Comparison of ENCODE assay signal across 15 cellular contexts in the genomic region with DNA sequence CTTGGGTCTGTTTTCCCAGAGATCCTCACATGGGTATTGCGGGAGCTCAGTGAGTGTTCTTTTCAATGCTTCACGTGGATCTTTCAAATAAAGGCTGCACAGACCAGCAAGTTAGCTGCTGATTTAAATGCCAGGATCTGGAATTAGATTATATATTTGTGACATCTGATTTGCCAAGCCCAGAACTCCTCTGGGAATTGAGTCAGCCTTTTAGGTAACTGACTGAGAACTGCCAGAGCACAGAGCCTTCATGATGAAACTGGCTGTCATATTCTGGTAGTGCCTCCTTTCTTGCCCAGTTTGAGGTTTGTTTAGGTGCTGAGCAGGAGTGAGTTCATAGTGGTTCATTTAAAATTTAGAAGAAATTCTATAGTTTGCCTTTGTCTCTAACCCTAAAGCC. TPM values are rescaled to one million over a fixed set of nuclear protein-coding genes. Genes with fewer than 3 reads are reported as not detected.
A peak's percentile ranks its signal among the peaks of the same experiment; 100 is the strongest.
DNase-seq lines count a peak whose midpoint lies in the region; ATAC-seq and TF ChIP-seq lines count a peak whose summit lies in the region.
"Had no signal": no experiment of that assay in that cellular context is flagged by ENCODE, and none has a peak within 500 bp of the region (broad histone marks: within the 10 kb centered on the region; RNA-seq: fewer than 3 reads in every experiment).

No MANE protein-coding gene starts in this region.

- H3K36me3 Mint-ChIP-seq in stimulated activated naive CD8-positive, alpha-beta T cell treated with anti-CD3 and anti-CD28 coated beads, Interleukin-15, Interleukin-2, amounts not matched to agents 100 ng/mL and 50 ng/mL, for 24 hours (ENCODE audit: low read depth) = peaks cover 87% of the 10 kb centered on the region
- H3K36me3 Mint-ChIP-seq in activated B cell treated with CpG ODN at 0.5 μM for 24 hours (ENCODE audit: low read depth) = peaks cover 88% of the 10 kb centered on the region

- H3K4me1 Mint-ChIP-seq in stimulated activated naive CD8-positive, alpha-beta T cell treated with anti-CD3 and anti-CD28 coated beads, Interleukin-15, Interleukin-2, amounts not matched to agents 100 ng/mL and 50 ng/mL, for 24 hours (ENCODE audit: low read depth) = peaks cover 73% of the 10 kb centered on the region
- peaks cover 72% of the 10 kb centered on the region for H3K4me1 Mint-ChIP-seq in activated B cell treated with CpG ODN at 0.5 μM for 24 hours

- no peaks in the 10 kb centered on the region for H3K9me3 Mint-ChIP-seq in stimulated activated naive CD8-positive, alpha-beta T cell treated with anti-CD3 and anti-CD28 coated beads, Interleukin-15, Interleukin-2, amounts not matched to agents 100 ng/mL and 50 ng/mL, for 24 hours
- H3K9me3 Mint-ChIP-seq in activated B cell treated with CpG ODN at 0.5 μM for 24 hours = no peaks in the 10 kb centered on the region

- no peak for DNase-seq in stimulated activated naive CD8-positive, alpha-beta T cell treated with anti-CD3 and anti-CD28 coated beads, Interleukin-15, Interleukin-2, amounts not matched to agents 100 U/mL and 50 U/mL, for 24 hours
- no peak for DNase-seq in activated B cell treated with CpG ODN at 0.5 μM for 24 hours
- peak; percentile 83 for DNase-seq in fibroblast of the aortic adventitia (ENCODE audit: low read depth)
- no peak for DNase-seq in GF-D8 (lab: John Stamatoyannopoulos, UW)
- DNase-seq in NCI-H146 treated with DMSO at 0.1 percent for 48 hours (lab: John Stamatoyannopoulos, UW; ENCODE audit: unreplicated experiment) = no peak
- DNase-seq: activated T-cell treated with anti-CD3 and anti-CD28 coated beads, Interleukin-2, amount 50 U/mL, for 4 hours; AML-193; effector CD8-positive, alpha-beta T cell; NCI-H1105; NCI-H2227 treated with DMSO at 0.1 percent for 48 hours; OCI-M1 had no signal

- H3K27me3 Mint-ChIP-seq in stimulated activated naive CD8-positive, alpha-beta T cell treated with anti-CD3 and anti-CD28 coated beads, Interleukin-15, Interleukin-2, amounts not matched to agents 100 ng/mL and 50 ng/mL, for 24 hours = no peaks in the 10 kb centered on the region
- no peaks in the 10 kb centered on the region for H3K27me3 Mint-ChIP-seq in activated B cell treated with CpG ODN at 0.5 μM for 24 hours

- TF ChIP-seq CTCF in activated B cell treated with CpG ODN at 0.5 μM for 24 hours (IDR thresholded peaks at IDR 0.05) = no peak
- TF ChIP-seq CTCF in fibroblast of the aortic adventitia (IDR thresholded peaks at IDR 0.05; ENCODE audit: insufficient read depth, low read length) = no peak

- intact Hi-C loops in activated B cell treated with CpG ODN at 0.5 μM for 24 hours (cut with micrococcal nuclease) = no loop called here

- no peak overlapping the region for H3K4me3 ChIP-seq in fibroblast of the aortic adventitia (ENCODE audit: low read depth, low read length)
- H3K4me3 ChIP-seq: tibial nerve had no signal

- CTCF ChIA-PET in activated B cell treated with CpG ODN at 0.5 μM for 24 hours (lab: Charles Lee) = interaction anchor here (1.3 kb wide), 1 partner anchor 65 kb away, joined by 4 read pairs; no protein-coding TSS in a partner anchor

- POLR2A ChIA-PET in activated B cell treated with CpG ODN at 0.5 μM for 24 hours (lab: Charles Lee) = interaction anchor here (1.4 to 1.6 kb wide), 3 partner anchors 10 to 63 kb away, joined by 3 to 6 read pairs (median 5); no protein-coding TSS in a partner anchor

- peak overlapping the region; percentile 70 for H3K27ac Mint-ChIP-seq in stimulated activated naive CD8-positive, alpha-beta T cell treated with anti-CD3 and anti-CD28 coated beads, Interleukin-15, Interleukin-2, amounts not matched to agents 100 ng/mL and 50 ng/mL, for 24 hours
- H3K27ac Mint-ChIP-seq in activated B cell treated with CpG ODN at 0.5 μM for 24 hours = peak overlapping the region; percentile 76

- no peak overlapping the region for H3K4me3 Mint-ChIP-seq in stimulated activated naive CD8-positive, alpha-beta T cell treated with anti-CD3 and anti-CD28 coated beads, Interleukin-15, Interleukin-2, amounts not matched to agents 100 ng/mL and 50 ng/mL, for 24 hours
- H3K4me3 Mint-ChIP-seq in activated B cell treated with CpG ODN at 0.5 μM for 24 hours = peak overlapping the region; percentile 41
- H3K4me3 Mint-ChIP-seq: activated T-cell treated with anti-CD3 and anti-CD28 coated beads, Interleukin-2, amount 50 U/mL, for 4 hours had no signal

- no peak for ATAC-seq in stimulated activated naive CD8-positive, alpha-beta T cell treated with anti-CD3 and anti-CD28 coated beads, Interleukin-15, Interleukin-2, amounts not matched to agents 100 U/mL and 50 U/mL, for 24 hours
- ATAC-seq in activated B cell treated with CpG ODN at 0.5 μM for 24 hours (ENCODE audit: low read depth) (peak; percentile 9), HG03196 (IDR thresholded peaks at IDR 0.05; ENCODE audit: unreplicated experiment) (no peak), HG03571 (IDR thresholded peaks at IDR 0.05; ENCODE audit: unreplicated experiment) (no peak)
- ATAC-seq: activated T-cell treated with anti-CD3 and anti-CD28 coated beads, Interleukin-2, amount 50 U/mL, for 4 hours had no signal

RNA-seq across cellular contexts. Expression of a gene that starts 14.8 kb away (rescaled TPM):
- total RNA-seq in activated B cell treated with CpG ODN at 0.5 μM for 24 hours = 171 and 185 TPM in 2 replicates
- total RNA-seq in fibroblast of the aortic adventitia (ENCODE audit: low replicate concordance) = 25.8 and 32.6 TPM in 2 replicates
